Comparison of ENCODE assay signal across 8 cellular contexts in genomic region chr15:52528465-52529288, GRCh38. TPM values are rescaled to one million over a fixed set of nuclear protein-coding genes. Genes with fewer than 3 reads are reported as not detected.
DNase-seq lines count a peak whose midpoint lies in the region; ATAC-seq, FAIRE-seq and TF ChIP-seq lines count a peak whose summit lies in the region.

MYO5A (minus strand) TSS chr15:52528880; CDS start chr15:52528806, 74 bp downstream.

- peak; percentile 70 for TF ChIP-seq POLR2A in GM19099 (IDR thresholded peaks at IDR 0.05; ENCODE audit: extremely low read depth, insufficient read length, low read depth)
- peak; percentile 81 for TF ChIP-seq POLR2A in endothelial cell of umbilical vein (IDR thresholded peaks at IDR 0.05; ENCODE audit: low read depth, low read length)

- peak in 13 of 14 donors; percentile 31 to 89 (median 76) for DNase-seq in C1 segment of cervical spinal cord (lab: John Stamatoyannopoulos, UW)
- DNase-seq in NOMO-1 (lab: John Stamatoyannopoulos, UW; ENCODE audit: unreplicated experiment in 2 of 2), result peak; percentile 67 to 78
- peak; percentile 33 for DNase-seq in activated CD8-positive, alpha-beta memory T cell treated with anti-CD3 and anti-CD28 coated beads, Interleukin-2, amount 50 U/mL, for 24 hours (ENCODE audit: extremely low read depth)
- peak; percentile 75 for DNase-seq in endothelial cell of umbilical vein (ENCODE audit: low read depth, low spot score)
- DNase-seq in mucosa of descending colon, result peak; percentile 61 to 87 (median 77)
- DNase-seq in stimulated activated CD8-positive, alpha-beta memory T cell treated with anti-CD3 and anti-CD28 coated beads, Interleukin-4, amount 100 ng/mL, for 24 hours (ENCODE audit: low read depth), result peak; percentile 71

- FAIRE-seq in endothelial cell of umbilical vein (lab: Jason Lieb, UNC), result peak; percentile 15

- H3K36me3 ChIP-seq in endothelial cell of umbilical vein (ENCODE audit: control insufficient read depth in 2 of 2, extremely low read depth in 1 of 2, insufficient read depth in 2 of 2, low read length in 2 of 2) (no peaks in the 10 kb centered on the region), mucosa of descending colon (ENCODE audit: low read depth) (no peaks in the 10 kb centered on the region)

- H3K9ac ChIP-seq in endothelial cell of umbilical vein (replicated peaks; ENCODE audit: extremely low read depth, insufficient read depth, low read length), result peak within 1 kb of the TSS; percentile 77

- dilution Hi-C loops in endothelial cell of umbilical vein (cut with MboI; ENCODE audit: extremely low pct_ligation_motif_present, low sequenced_read_pairs), result no loop called here

- H3K4me3 ChIP-seq in endothelial cell of umbilical vein (replicated peaks in 1 of 3; ENCODE audit: insufficient read depth in 1 of 3, low read depth in 1 of 3, low read length in 3 of 3) (peak within 1 kb of the TSS; percentile 70 to 91 (median 89)), mucosa of descending colon (peak within 1 kb of the TSS; percentile 31)

- H3K4me1 ChIP-seq in endothelial cell of umbilical vein (ENCODE audit: control insufficient read depth, extremely low read depth, insufficient read depth, low read length) (peaks cover 17% of the 10 kb centered on the region), mucosa of descending colon (ENCODE audit: low read depth) (peaks cover 8% of the 10 kb centered on the region)

- H3K79me2 ChIP-seq in endothelial cell of umbilical vein (ENCODE audit: control insufficient read depth, insufficient read depth, low read length), result peaks cover 48% of the 10 kb centered on the region

- POLR2A ChIA-PET in endothelial cell of umbilical vein (lab: Charles Lee), result no interaction called here

- H2AFZ ChIP-seq in endothelial cell of umbilical vein (ENCODE audit: low read depth, low read length), result peak within 1 kb of the TSS; percentile 77

- CTCF ChIA-PET in endothelial cell of umbilical vein (lab: Charles Lee), result interaction anchor here (1.0 to 2.0 kb wide), 6 partner anchors 25 to 207 kb away, joined by 3 to 6 read pairs (median 4); no protein-coding TSS in a partner anchor

- intact Hi-C loops in endothelial cell of umbilical vein (cut with micrococcal nuclease) (loop anchor here (1.0 to 2.0 kb wide), 6 partner anchors 36 to 272 kb away; no protein-coding TSS in a partner anchor), mucosa of descending colon (cut with DNase I, micrococcal nuclease) (no loop called here)

- no TSS peak for BruUV-seq in endothelial cell of umbilical vein (replicated peaks; lab: Mats Ljungman, UMichigan)

- H3K9me3 ChIP-seq in endothelial cell of umbilical vein (replicated peaks; ENCODE audit: control insufficient read depth, insufficient read depth, low read length) (no peaks in the 10 kb centered on the region), mucosa of descending colon (no peaks in the 10 kb centered on the region)

- TF ChIP-seq CTCF in endothelial cell of umbilical vein (IDR thresholded peaks at IDR 0.05; ENCODE audit: extremely low read depth in 1 of 2, insufficient read depth in 1 of 2, low read depth in 1 of 2, low read length in 2 of 2) (peak in 1 of 2 donors; percentile 11), mucosa of descending colon (IDR thresholded peaks at IDR 0.05) (peak; percentile 15)

- ATAC-seq in HG03354 (IDR thresholded peaks at IDR 0.05; ENCODE audit: poor library complexity, severe bottlenecking, unreplicated experiment), result peak; percentile 86
- peak; percentile 90 for ATAC-seq in mucosa of descending colon

- H4K20me1 ChIP-seq in endothelial cell of umbilical vein (replicated peaks; ENCODE audit: control insufficient read depth, extremely low read depth, insufficient read depth, low read length), result peaks cover 5% of the 10 kb centered on the region

- peak within 1 kb of the TSS; percentile 89 for H3K4me2 ChIP-seq in endothelial cell of umbilical vein (ENCODE audit: insufficient read depth, low read length)

- H3K27ac ChIP-seq in endothelial cell of umbilical vein (ENCODE audit: insufficient read depth, low read depth, low read length), result peak within 1 kb of the TSS; percentile 42

- H3K27me3 ChIP-seq in endothelial cell of umbilical vein (ENCODE audit: control insufficient read depth in 2 of 2, insufficient read depth in 2 of 2, low read length in 2 of 2), result no peaks in the 10 kb centered on the region

- no peaks in the 10 kb centered on the region for H3K9me1 ChIP-seq in endothelial cell of umbilical vein (replicated peaks; ENCODE audit: control insufficient read depth, extremely low read depth, insufficient read depth, low read length)

TF ChIP-seq in endothelial cell of umbilical vein, 7 proteins besides CTCF, POLR2A, EP300 and RAD21:
- TF ChIP-seq MYC (IDR thresholded peaks at IDR 0.05; ENCODE audit: low read depth, low read length) (no peak), POLR2AphosphoS5 (IDR thresholded peaks at IDR 0.05; ENCODE audit: insufficient read depth, low read depth, low read length) (peak; percentile 59)
TF ChIP-seq in endothelial cell of umbilical vein: peak in this region for 1.

RNA-seq across cellular contexts. Expression of gene MYO5A, which starts in this region (rescaled TPM):
- total RNA-seq in endothelial cell of umbilical vein, result 87.9 and 91.9 TPM in 2 replicates
- polyA plus RNA-seq in endothelial cell of umbilical vein, result 28.8 and 31.9 TPM in 2 replicates
- 41.6 and 45.8 TPM in 2 replicates for polyA plus RNA-seq in endothelial cell of umbilical vein (2011; cell fraction: cytosol; rRNA removed)
- polyA plus RNA-seq in endothelial cell of umbilical vein (2011; cell fraction: nucleus; rRNA removed), result 73.2 and 78.4 TPM in 2 replicates
- 39.4 and 70.2 TPM in 2 replicates for polyA plus RNA-seq in endothelial cell of umbilical vein (2012)
- 146 and 150 TPM in 2 replicates for polyA minus RNA-seq in endothelial cell of umbilical vein
- polyA minus RNA-seq in endothelial cell of umbilical vein (2011; cell fraction: cytosol; rRNA and poly(A)+ RNA removed), result 12.2 TPM
- 95.2 and 130 TPM in 2 replicates for polyA minus RNA-seq in endothelial cell of umbilical vein (2011; cell fraction: nucleus; rRNA and poly(A)+ RNA removed)
- 10 to 100 TPM in 2 of 3 donors, 1 to 10 TPM in 1; 4.1 to 26.7 (median 12.6) TPM for total RNA-seq in mucosa of descending colon

Comparison
In these comparisons a context has a peak if more than half of its experiments do, and no peak if none do; other contexts are left out.
1. Peak in every context shown above with its lines: DNase-seq, ATAC-seq, H3K4me3 ChIP-seq and H3K27ac ChIP-seq.